Comparison of ENCODE assay signal across 20 cellular contexts in genomic region chr10:90887555-90887954, GRCh38. TPM values are rescaled to one million over a fixed set of nuclear protein-coding genes. Genes with fewer than 3 reads are reported as not detected.
"Had no signal": no experiment of that assay in that cellular context is flagged by ENCODE, and none has a peak within 500 bp of the region (broad histone marks: within the 10 kb centered on the region; RNA-seq: fewer than 3 reads in every experiment).

No MANE protein-coding gene starts in this region.

- H3K4me3 Mint-ChIP-seq: activated B cell treated with CpG ODN at 0.5 μM for 24 hours; activated CD4-positive, alpha-beta T cell treated with anti-CD3 and anti-CD28 coated beads, Interleukin-2, amount 10 ng/mL, durations not matched to agents 7 days and 5 days; activated naive CD4-positive, alpha-beta T cell treated with anti-CD3 and anti-CD28 coated beads, Interleukin-2, amount 50 U/mL, for 24 hours; naive B cell; stimulated activated memory B cell treated with anti-CD40 and anti-IgM and Interleukin-4, amounts not matched to agents 10 μg/mL and 1 μg/mL and 100 μg/mL, for 72 hours; T-helper 1 cell treated with Interleukin-12 subunit alpha and Interleukin-12 subunit beta and Interleukin-4 antibody, amounts not matched to agents 30 μg/mL and 1 μg/mL, for 36 hours had no signal

- DNase-seq: activated B cell treated with CpG ODN at 0.5 μM for 24 hours; activated CD4-positive, alpha-beta T cell treated with anti-CD3 and anti-CD28 coated beads, Interleukin-2, amount 10 ng/mL, durations not matched to agents 7 days and 5 days; amygdala; kidney glomerular epithelial cell; lower lobe of right lung; midbrain; naive B cell; posterior cingulate gyrus; SK-N-SH had no signal

- H3K27ac Mint-ChIP-seq: activated B cell treated with CpG ODN at 0.5 μM for 24 hours; activated CD4-positive, alpha-beta T cell treated with anti-CD3 and anti-CD28 coated beads, Interleukin-2, amount 10 ng/mL, durations not matched to agents 7 days and 5 days; activated naive CD4-positive, alpha-beta T cell treated with anti-CD3 and anti-CD28 coated beads, Interleukin-2, amount 50 U/mL, for 24 hours; activated T-helper 2 cell treated with anti-CD3 and anti-CD28 coated beads, Interferon-gamma antibody, Interleukin-2, Interleukin-4, amounts not matched to agents 10 μg/mL and 5 μg/mL and 100 μg/mL, durations not matched to agents 14 hours and 24 hours and 36 hours; naive B cell; T-helper 1 cell treated with Interleukin-12 subunit alpha and Interleukin-12 subunit beta and Interleukin-4 antibody, amounts not matched to agents 30 μg/mL and 1 μg/mL, for 36 hours had no signal

- H3K4me1 ChIP-seq: esophagus muscularis mucosa, lower lobe of right lung, right atrium auricular region had no signal

- H3K27ac ChIP-seq: esophagus muscularis mucosa, gastroesophageal sphincter, hepatocyte, lower lobe of right lung, right atrium auricular region, tibial nerve had no signal

- H3K79me2 ChIP-seq: hepatocyte had no signal

- H3K9me3 Mint-ChIP-seq: activated B cell treated with CpG ODN at 0.5 μM for 24 hours; activated CD4-positive, alpha-beta T cell treated with anti-CD3 and anti-CD28 coated beads, Interleukin-2, amount 10 ng/mL, durations not matched to agents 7 days and 5 days; activated naive CD4-positive, alpha-beta T cell treated with anti-CD3 and anti-CD28 coated beads, Interleukin-2, amount 50 U/mL, for 24 hours; activated T-helper 2 cell treated with anti-CD3 and anti-CD28 coated beads, Interferon-gamma antibody, Interleukin-2, Interleukin-4, amounts not matched to agents 10 μg/mL and 5 μg/mL and 100 μg/mL, durations not matched to agents 14 hours and 24 hours and 36 hours; naive B cell; stimulated activated memory B cell treated with anti-CD40 and anti-IgM and Interleukin-4, amounts not matched to agents 10 μg/mL and 1 μg/mL and 100 μg/mL, for 72 hours; T-helper 1 cell treated with Interleukin-12 subunit alpha and Interleukin-12 subunit beta and Interleukin-4 antibody, amounts not matched to agents 30 μg/mL and 1 μg/mL, for 36 hours had no signal

- H3K27me3 Mint-ChIP-seq: activated B cell treated with CpG ODN at 0.5 μM for 24 hours; activated CD4-positive, alpha-beta T cell treated with anti-CD3 and anti-CD28 coated beads, Interleukin-2, amount 10 ng/mL, durations not matched to agents 7 days and 5 days; activated naive CD4-positive, alpha-beta T cell treated with anti-CD3 and anti-CD28 coated beads, Interleukin-2, amount 50 U/mL, for 24 hours; naive B cell; stimulated activated memory B cell treated with anti-CD40 and anti-IgM and Interleukin-4, amounts not matched to agents 10 μg/mL and 1 μg/mL and 100 μg/mL, for 72 hours had no signal

- H2AFZ ChIP-seq: hepatocyte had no signal

- H3K9ac ChIP-seq: SK-N-SH had no signal

- H3K4me3 ChIP-seq: esophagus muscularis mucosa, gastroesophageal sphincter, hepatocyte, lower lobe of right lung, right atrium auricular region, tibial nerve had no signal

- H3K4me2 ChIP-seq: hepatocyte, SK-N-SH had no signal

- H3K27me3 ChIP-seq: esophagus muscularis mucosa, gastroesophageal sphincter, hepatocyte, right atrium auricular region, tibial nerve had no signal

- H3K9me3 ChIP-seq: esophagus muscularis mucosa, gastroesophageal sphincter, lower lobe of right lung, right atrium auricular region, SK-N-SH, tibial nerve had no signal

- ATAC-seq: gastroesophageal sphincter; lower lobe of right lung; stimulated activated memory B cell treated with anti-CD40 and anti-IgM and Interleukin-4, amounts not matched to agents 10 μg/mL and 1 μg/mL and 100 μg/mL, for 72 hours had no signal

- H3K4me1 Mint-ChIP-seq: activated B cell treated with CpG ODN at 0.5 μM for 24 hours; naive B cell; stimulated activated memory B cell treated with anti-CD40 and anti-IgM and Interleukin-4, amounts not matched to agents 10 μg/mL and 1 μg/mL and 100 μg/mL, for 72 hours had no signal

RNA-seq across cellular contexts. Expression of gene HTR7, which starts 29.7 kb away (rescaled TPM):
- total RNA-seq: activated B cell treated with CpG ODN at 0.5 μM for 24 hours; activated CD4-positive, alpha-beta T cell treated with anti-CD3 and anti-CD28 coated beads, Interleukin-2, amount 10 ng/mL, durations not matched to agents 7 days and 5 days; activated T-helper 2 cell treated with anti-CD3 and anti-CD28 coated beads, Interferon-gamma antibody, Interleukin-2, Interleukin-4, amounts not matched to agents 10 μg/mL and 5 μg/mL and 100 μg/mL, durations not matched to agents 14 hours and 24 hours and 36 hours had no signal

RNA-seq across cellular contexts. Expression of gene ANKRD1, which starts 33.3 kb away (rescaled TPM):
- total RNA-seq: activated B cell treated with CpG ODN at 0.5 μM for 24 hours; activated CD4-positive, alpha-beta T cell treated with anti-CD3 and anti-CD28 coated beads, Interleukin-2, amount 10 ng/mL, durations not matched to agents 7 days and 5 days; activated T-helper 2 cell treated with anti-CD3 and anti-CD28 coated beads, Interferon-gamma antibody, Interleukin-2, Interleukin-4, amounts not matched to agents 10 μg/mL and 5 μg/mL and 100 μg/mL, durations not matched to agents 14 hours and 24 hours and 36 hours; cerebellum; gastroesophageal sphincter; subcutaneous adipose tissue; tibial nerve had no signal
